Comparison of ENCODE assay signal across 5 cellular contexts in the genomic region with DNA sequence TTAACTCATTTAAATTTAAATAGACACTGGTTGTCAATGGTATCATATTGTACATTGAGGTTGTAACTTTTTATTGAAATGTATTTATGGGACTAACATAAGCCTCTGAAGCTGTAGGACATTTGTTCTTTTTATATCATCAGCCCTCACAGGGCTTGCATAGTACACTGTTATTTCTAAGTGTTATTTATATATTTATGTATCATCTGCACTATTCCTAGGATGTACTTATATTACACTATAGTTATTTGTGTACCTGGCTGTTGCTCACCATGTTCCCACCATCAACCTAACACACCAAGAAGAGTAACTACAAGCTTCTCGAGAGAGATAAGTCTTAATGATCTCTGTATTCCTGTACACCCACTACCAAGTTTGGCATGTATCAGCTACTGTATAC.
"Had no signal": no experiment of that assay in that cellular context is flagged by ENCODE, and none has a peak within 500 bp of the region (broad histone marks: within the 10 kb centered on the region; RNA-seq: fewer than 3 reads in every experiment).

No MANE protein-coding gene starts in this region.

- H3K36me3 Mint-ChIP-seq: IgD-negative memory B cell had no signal

- DNase-seq: IMR-90, KBM-7 had no signal

- H3K4me3 Mint-ChIP-seq: IgD-negative memory B cell had no signal

- H3K4me3 ChIP-seq: K562 had no signal

- H3K27ac Mint-ChIP-seq: IgD-negative memory B cell had no signal

- H3K4me1 Mint-ChIP-seq: IgD-negative memory B cell had no signal

- H3K27ac ChIP-seq: HL-60 had no signal

- ATAC-seq: K562 had no signal
